ENCODE assay signal across 26 cellular contexts in genomic region chr3:118980832-118981231, GRCh38. TPM values are rescaled to one million over a fixed set of nuclear protein-coding genes. Genes with fewer than 3 reads are reported as not detected.
"Had no signal": no experiment of that assay in that cellular context is flagged by ENCODE, and none has a peak within 500 bp of the region (broad histone marks: within the 10 kb centered on the region; RNA-seq: fewer than 3 reads in every experiment).

No MANE protein-coding gene starts in this region.

- H3K4me3 ChIP-seq: left ventricle myocardium inferior, lung, neural progenitor cell, ovary, right atrium auricular region, right lobe of liver, smooth muscle cell, tibial nerve, uterus had no signal

- H3K9me3 ChIP-seq: left ventricle myocardium inferior, ovary, right atrium auricular region, right lobe of liver, tibial nerve, uterus had no signal

- H3K9ac ChIP-seq: neural progenitor cell had no signal

- H3K4me1 Mint-ChIP-seq: naive B cell; natural killer cell; neural progenitor cell; stimulated activated naive B cell treated with anti-CD40 and anti-IgM and Interleukin-4, amounts not matched to agents 10 μg/mL and 1 μg/mL and 100 μg/mL, for 72 hours had no signal

- H3K36me3 Mint-ChIP-seq: mesothelial cell of epicardium; naive B cell; natural killer cell; neural progenitor cell; stimulated activated naive B cell treated with anti-CD40 and anti-IgM and Interleukin-4, amounts not matched to agents 10 μg/mL and 1 μg/mL and 100 μg/mL, for 72 hours; type B pancreatic cell had no signal

- H3K27ac Mint-ChIP-seq: mesothelial cell of epicardium; natural killer cell; nephron progenitor cell; progenitor cell of endocrine pancreas; stimulated activated naive B cell treated with anti-CD40 and anti-IgM and Interleukin-4, amounts not matched to agents 10 μg/mL and 1 μg/mL and 100 μg/mL, for 72 hours; stimulated activated naive CD8-positive, alpha-beta T cell treated with anti-CD3 and anti-CD28 coated beads, Interleukin-15, Interleukin-2, amounts not matched to agents 100 ng/mL and 50 ng/mL, for 24 hours; type B pancreatic cell had no signal

- H3K27me3 ChIP-seq: neural progenitor cell, ovary, right atrium auricular region, right lobe of liver, tibial nerve, uterus had no signal

- ATAC-seq: natural killer cell, right lobe of liver had no signal

- H2AFZ ChIP-seq: neural progenitor cell had no signal

- H3K4me3 Mint-ChIP-seq: mesothelial cell of epicardium; naive B cell; natural killer cell; nephron progenitor cell; neural progenitor cell; stimulated activated naive B cell treated with anti-CD40 and anti-IgM and Interleukin-4, amounts not matched to agents 10 μg/mL and 1 μg/mL and 100 μg/mL, for 72 hours; stimulated activated naive CD8-positive, alpha-beta T cell treated with anti-CD3 and anti-CD28 coated beads, Interleukin-15, Interleukin-2, amounts not matched to agents 100 ng/mL and 50 ng/mL, for 24 hours; type B pancreatic cell had no signal

- H3K27ac ChIP-seq: left ventricle myocardium inferior, neural progenitor cell, ovary, right atrium auricular region, right lobe of liver, uterus had no signal

- H3K4me1 ChIP-seq: neural progenitor cell, right lobe of liver, tibial nerve, uterus had no signal

- DNase-seq: islet precursor cell; left ventricle myocardium inferior; mesendoderm; naive B cell; natural killer cell; nephron progenitor cell; ovary; right lobe of liver; stimulated activated CD4-positive, alpha-beta T cell treated with anti-CD3 and anti-CD28 coated beads, Interleukin-1b, Interleukin-23, amount 100 ng/mL, for 48 hours; stimulated activated CD4-positive, alpha-beta T cell treated with anti-CD3 and anti-CD28 coated beads, Interleukin-2, amount 100 ng/mL, for 48 hours; stimulated activated CD4-positive, alpha-beta T cell treated with anti-CD3 and anti-CD28 coated beads, Interleukin-4, amount 100 ng/mL, for 4 hours; stimulated activated CD8-positive, alpha-beta memory T cell treated with anti-CD3 and anti-CD28 coated beads, Interleukin-4, amount 100 ng/mL, for 48 hours; stimulated activated naive B cell treated with anti-CD40 and anti-IgM and Interleukin-4, amounts not matched to agents 10 μg/mL and 1 μg/mL and 100 μg/mL, for 72 hours; substantia nigra; uterus had no signal

- H3K36me3 ChIP-seq: left ventricle myocardium inferior, neural progenitor cell, ovary, right atrium auricular region, right lobe of liver, tibial nerve, uterus had no signal

- H3K9me3 Mint-ChIP-seq: natural killer cell; nephron progenitor cell; neural progenitor cell; stimulated activated naive B cell treated with anti-CD40 and anti-IgM and Interleukin-4, amounts not matched to agents 10 μg/mL and 1 μg/mL and 100 μg/mL, for 72 hours; stimulated activated naive CD8-positive, alpha-beta T cell treated with anti-CD3 and anti-CD28 coated beads, Interleukin-15, Interleukin-2, amounts not matched to agents 100 ng/mL and 50 ng/mL, for 24 hours; type B pancreatic cell had no signal

- H3K27me3 Mint-ChIP-seq: stimulated activated naive CD8-positive, alpha-beta T cell treated with anti-CD3 and anti-CD28 coated beads, Interleukin-15, Interleukin-2, amounts not matched to agents 100 ng/mL and 50 ng/mL, for 24 hours had no signal

- H3K4me2 ChIP-seq: neural progenitor cell, smooth muscle cell had no signal

RNA-seq across cellular contexts. Expression of gene IGSF11, which starts 53.8 kb away (rescaled TPM):
- total RNA-seq: kidney epithelial cell, pulmonary artery endothelial cell, right lobe of liver, smooth muscle cell had no signal
- polyA plus RNA-seq: smooth muscle cell had no signal
